ENCODE assay signal across 12 cellular contexts in the genomic region with DNA sequence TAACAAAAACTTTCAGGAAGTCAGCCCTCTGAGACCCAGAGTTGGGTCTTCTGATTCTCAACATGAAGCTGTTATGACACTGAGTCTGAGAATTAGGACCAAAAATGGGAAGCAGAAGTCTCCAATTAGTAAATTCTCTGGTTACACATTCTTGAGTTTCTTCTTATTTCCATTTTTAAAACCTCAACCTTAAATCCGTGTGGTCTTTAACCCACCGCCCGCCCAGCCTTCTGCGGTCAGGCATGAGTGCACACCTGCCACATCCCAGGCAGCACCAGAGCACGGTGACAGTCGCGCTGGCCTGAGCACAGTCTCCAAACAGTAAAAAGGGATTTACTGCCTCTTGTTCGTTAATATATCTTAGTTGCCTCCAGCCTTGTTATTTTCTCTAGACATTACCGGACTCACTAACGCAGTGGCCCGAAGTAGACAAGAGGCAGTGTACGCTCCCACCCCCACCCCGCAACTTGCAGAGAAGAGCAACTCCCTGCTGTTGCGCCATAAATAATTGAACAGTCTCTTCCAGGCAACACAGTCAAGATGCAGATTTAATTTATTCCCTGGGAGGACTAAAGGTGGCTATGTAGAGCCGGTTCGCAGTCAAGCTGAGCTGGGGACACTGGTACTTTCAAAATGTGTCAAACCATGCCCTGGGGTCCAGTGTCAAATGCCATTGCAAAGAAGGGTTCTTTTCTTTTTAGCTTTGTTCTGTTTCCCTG.
DNase-seq lines count a peak whose midpoint lies in the region; ATAC-seq and TF ChIP-seq lines count a peak whose summit lies in the region.
"Had no signal": no experiment of that assay in that cellular context is flagged by ENCODE, and none has a peak within 500 bp of the region (broad histone marks: within the 10 kb centered on the region; RNA-seq: fewer than 3 reads in every experiment).

No MANE protein-coding gene starts in this region.

- no peak for DNase-seq in esophagus muscularis mucosa (ENCODE audit: extremely low spot score)
- DNase-seq in retina, result peak; percentile 77
- no peak for DNase-seq in activated T-cell treated with anti-CD3 and anti-CD28 coated beads, Interleukin-2, amount 50 U/mL, for 1 hour
- DNase-seq in stimulated activated CD8-positive, alpha-beta memory T cell treated with anti-CD3 and anti-CD28 coated beads, Interleukin-4, amount 100 ng/mL, for 48 hours, result no peak
- no peak for DNase-seq in NCI-H2081 (lab: John Stamatoyannopoulos, UW)
- no peak for DNase-seq in GM03348 (ENCODE audit: low spot score)
- DNase-seq: activated T-cell treated with anti-CD3 and anti-CD28 coated beads for 4 hours, NCI-H446 treated with DMSO at 0.1 percent for 48 hours, T-cell, testis had no signal

- no peaks in the 10 kb centered on the region for H3K9me3 ChIP-seq in esophagus muscularis mucosa
- H3K9me3 ChIP-seq: testis had no signal

- peak overlapping the region; percentile 71 to 80 (median 74) for H3K27ac ChIP-seq in esophagus muscularis mucosa (replicated peaks in 1 of 4)
- H3K27ac ChIP-seq: testis had no signal

- H3K4me1 ChIP-seq in esophagus muscularis mucosa, result peaks cover 23 to 34% (median 28%) of the 10 kb centered on the region in 4 donors

- 89% methylated on average over 16 of the region's 16 CpGs for WGBS in esophagus muscularis mucosa

- intact Hi-C loops in esophagus muscularis mucosa (cut with DNase I), result no loop called here

- TF ChIP-seq CTCF in esophagus muscularis mucosa (IDR thresholded peaks at IDR 0.05), result no peak

- no peak overlapping the region for H3K4me3 ChIP-seq in esophagus muscularis mucosa
- H3K4me3 ChIP-seq: testis had no signal

- TF ChIP-seq POLR2A in esophagus muscularis mucosa (IDR thresholded peaks at IDR 0.05; ENCODE audit: low read depth), result no peak

- no peaks in the 10 kb centered on the region for H3K36me3 ChIP-seq in esophagus muscularis mucosa

- no peaks in the 10 kb centered on the region for H3K27me3 ChIP-seq in esophagus muscularis mucosa
- H3K27me3 ChIP-seq: testis had no signal

- no peak for TF ChIP-seq EP300 in esophagus muscularis mucosa (IDR thresholded peaks at IDR 0.05)

- ATAC-seq in GM18502 (IDR thresholded peaks at IDR 0.05; ENCODE audit: poor library complexity, unreplicated experiment), result peak; percentile 71
- peak; percentile 68 for ATAC-seq in HG03103 (IDR thresholded peaks at IDR 0.05; ENCODE audit: low read depth, unreplicated experiment)
- ATAC-seq: T-cell had no signal
